1 cellular context compared by ENCODE assay signal in genomic region chr5:168409601-168410458, GRCh38.
TF ChIP-seq lines count a peak whose summit lies in the region.

No MANE protein-coding gene starts in this region.

TF ChIP-seq in SK-N-SH, 30 proteins besides CTCF, POLR2A, EP300 and RAD21 (continued from another document):
- peak; percentile 88 for TF ChIP-seq FOSL2 (IDR thresholded peaks at IDR 0.05; ENCODE audit: borderline replicate concordance, low read depth)
- no peak for TF ChIP-seq SMC3 (IDR thresholded peaks at IDR 0.05; ENCODE audit: low read depth, low read length)
- peak; percentile 91 for TF ChIP-seq TEAD4 (IDR thresholded peaks at IDR 0.05; ENCODE audit: borderline replicate concordance, insufficient read depth)
- peak; percentile 78; the same call in 1 of the 2 replicates for TF ChIP-seq RXRA (IDR thresholded peaks at IDR 0.05; ENCODE audit: borderline replicate concordance, low read depth)
- no peak for TF ChIP-seq GATA2 (CRISPR knock-in tag; IDR thresholded peaks at IDR 0.05)
- no peak; the same call in 1 of the 2 replicates for TF ChIP-seq ELF1 (IDR thresholded peaks at IDR 0.05)
- no peak for TF ChIP-seq USF2 (IDR thresholded peaks at IDR 0.05; ENCODE audit: borderline replicate concordance, low read depth, low read length)
- no peak for TF ChIP-seq NRF1 (IDR thresholded peaks at IDR 0.05; ENCODE audit: low read depth, low read length)
- no peak for TF ChIP-seq FOXM1 (IDR thresholded peaks at IDR 0.05; ENCODE audit: low read depth)
- TF ChIP-seq SIN3A (IDR thresholded peaks at IDR 0.05; ENCODE audit: borderline replicate concordance, low read depth, low read length): peak; percentile 17; the same call in 1 of the 2 replicates
- TF ChIP-seq FOXJ3 (CRISPR knock-in tag; IDR thresholded peaks at IDR 0.05): no peak
- no peak for TF ChIP-seq EZH2phosphoT487 (IDR thresholded peaks at IDR 0.05; ENCODE audit: borderline replicate concordance, low read depth)
- TF ChIP-seq RFX5 (IDR thresholded peaks at IDR 0.05; ENCODE audit: low read length): no peak
- TF ChIP-seq JUND (IDR thresholded peaks at IDR 0.05): peak; percentile 96
- TF ChIP-seq NFIC (IDR thresholded peaks at IDR 0.05; ENCODE audit: borderline replicate concordance): peak; percentile 76; the same call in 1 of the 2 replicates
